Comparison of ENCODE assay signal across 13 cellular contexts in genomic region chr1:181139631-181140051, GRCh38. TPM values are rescaled to one million over a fixed set of nuclear protein-coding genes. Genes with fewer than 3 reads are reported as not detected.
DNase-seq lines count a peak whose midpoint lies in the region; ATAC-seq and TF ChIP-seq lines count a peak whose summit lies in the region.
"Had no signal": no experiment of that assay in that cellular context is flagged by ENCODE, and none has a peak within 500 bp of the region (broad histone marks: within the 10 kb centered on the region; RNA-seq: fewer than 3 reads in every experiment).

No MANE protein-coding gene starts in this region.

- H3K27ac Mint-ChIP-seq in activated CD8-positive, alpha-beta memory T cell treated with anti-CD3 and anti-CD28 coated beads, Interleukin-2, amount 10 ng/mL, durations not matched to agents 7 days and 5 days: peak overlapping the region; percentile 86
- H3K27ac Mint-ChIP-seq: H9 had no signal

- H3K27me3 Mint-ChIP-seq in activated CD8-positive, alpha-beta memory T cell treated with anti-CD3 and anti-CD28 coated beads, Interleukin-2, amount 10 ng/mL, durations not matched to agents 7 days and 5 days: peaks cover 9% of the 10 kb centered on the region
- H3K27me3 Mint-ChIP-seq: stimulated activated naive CD8-positive, alpha-beta T cell treated with anti-CD3 and anti-CD28 coated beads, Interleukin-15, Interleukin-2, amounts not matched to agents 100 ng/mL and 50 ng/mL, for 24 hours had no signal

- no peak overlapping the region for H3K4me3 Mint-ChIP-seq in activated CD8-positive, alpha-beta memory T cell treated with anti-CD3 and anti-CD28 coated beads, Interleukin-2, amount 10 ng/mL, durations not matched to agents 7 days and 5 days
- H3K4me3 Mint-ChIP-seq: endodermal cell, H9 had no signal

- H3K4me1 Mint-ChIP-seq in activated CD8-positive, alpha-beta memory T cell treated with anti-CD3 and anti-CD28 coated beads, Interleukin-2, amount 10 ng/mL, durations not matched to agents 7 days and 5 days: peaks cover 89% of the 10 kb centered on the region

- CTCF ChIA-PET in activated CD8-positive, alpha-beta memory T cell treated with anti-CD3 and anti-CD28 coated beads, Interleukin-2, amount 10 ng/mL, durations not matched to agents 7 days and 5 days (lab: Charles Lee): interaction anchor here (1.0 to 15.0 kb wide), 7 partner anchors 7 to 276 kb away, joined by 3 to 210 read pairs (median 22); partner anchors contain the start of gene IER5

- TF ChIP-seq CTCF in cardiac fibroblast (IDR thresholded peaks at IDR 0.05; ENCODE audit: low read depth, low read length): no peak

- no peak overlapping the region for H3K4me3 ChIP-seq in cardiac fibroblast (replicated peaks in 1 of 2; ENCODE audit: low read depth in 2 of 2, low read length in 2 of 2)
- H3K4me3 ChIP-seq: SK-N-MC had no signal

- no peak for ATAC-seq in activated CD8-positive, alpha-beta memory T cell treated with anti-CD3 and anti-CD28 coated beads, Interleukin-2, amount 10 ng/mL, durations not matched to agents 7 days and 5 days
- no peak for ATAC-seq in GM18868 (IDR thresholded peaks at IDR 0.05; ENCODE audit: unreplicated experiment)
- no peak for ATAC-seq in HG02981 (IDR thresholded peaks at IDR 0.05; ENCODE audit: unreplicated experiment)
- ATAC-seq: naive thymus-derived CD4-positive, alpha-beta T cell had no signal

- no peak for DNase-seq in activated CD8-positive, alpha-beta memory T cell treated with anti-CD3 and anti-CD28 coated beads, Interleukin-2, amount 10 ng/mL, durations not matched to agents 7 days and 5 days
- DNase-seq in activated CD8-positive, alpha-beta memory T cell treated with anti-CD3 and anti-CD28 coated beads, Interleukin-2, amount 50 U/mL, for 48 hours: no peak
- DNase-seq in LHCN-M2 (ENCODE audit: low read depth) (peak; percentile 90), cardiac fibroblast (ENCODE audit: low read depth in 2 of 2) (peak; percentile 34 to 90), renal cortical epithelial cell (ENCODE audit: low read depth) (peak; percentile 81)
- no peak for DNase-seq in NK-92 treated with Interleukin-12 subunit alpha and Interleukin-12 subunit beta, amount 100 ng/mL, for 24 hours (lab: John Stamatoyannopoulos, UW)
- DNase-seq: endodermal cell; H9; naive thymus-derived CD4-positive, alpha-beta T cell had no signal

- no peaks in the 10 kb centered on the region for H3K9me3 Mint-ChIP-seq in activated CD8-positive, alpha-beta memory T cell treated with anti-CD3 and anti-CD28 coated beads, Interleukin-2, amount 10 ng/mL, durations not matched to agents 7 days and 5 days (ENCODE audit: low read depth)
- H3K9me3 Mint-ChIP-seq: endodermal cell; naive thymus-derived CD4-positive, alpha-beta T cell; stimulated activated naive CD8-positive, alpha-beta T cell treated with anti-CD3 and anti-CD28 coated beads, Interleukin-15, Interleukin-2, amounts not matched to agents 100 ng/mL and 50 ng/mL, for 24 hours had no signal

- no peaks in the 10 kb centered on the region for H3K36me3 Mint-ChIP-seq in activated CD8-positive, alpha-beta memory T cell treated with anti-CD3 and anti-CD28 coated beads, Interleukin-2, amount 10 ng/mL, durations not matched to agents 7 days and 5 days

RNA-seq across cellular contexts. Expression of gene IER5, which starts 51.1 kb away (rescaled TPM):
- total RNA-seq in activated CD8-positive, alpha-beta memory T cell treated with anti-CD3 and anti-CD28 coated beads, Interleukin-2, amount 10 ng/mL, durations not matched to agents 7 days and 5 days: 10 to 100 TPM; 50.4 to 67.0 TPM
- total RNA-seq in LHCN-M2 (2014; rRNA removed) (99.0 and 107 TPM in 2 replicates), renal cortical epithelial cell (16.8 and 19.6 TPM in 2 replicates)
- polyA plus RNA-seq in LHCN-M2 (2012): 41.8 TPM

Comparison
In these comparisons a context has a peak if more than half of its experiments do, and no peak if none do; other contexts are left out.
1. DNase-seq: peak in LHCN-M2 (single experiment), cardiac fibroblast (2 of 2) and renal cortical epithelial cell (single experiment); none in activated CD8-positive, alpha-beta memory T cell treated with anti-CD3 and anti-CD28 coated beads, Interleukin-2, amount 10 ng/mL, durations not matched to agents 7 days and 5 days (single experiment), activated CD8-positive, alpha-beta memory T cell treated with anti-CD3 and anti-CD28 coated beads, Interleukin-2, amount 50 U/mL, for 48 hours (single experiment) and NK-92 treated with Interleukin-12 subunit alpha and Interleukin-12 subunit beta, amount 100 ng/mL, for 24 hours (single experiment).